In the genomic region with DNA sequence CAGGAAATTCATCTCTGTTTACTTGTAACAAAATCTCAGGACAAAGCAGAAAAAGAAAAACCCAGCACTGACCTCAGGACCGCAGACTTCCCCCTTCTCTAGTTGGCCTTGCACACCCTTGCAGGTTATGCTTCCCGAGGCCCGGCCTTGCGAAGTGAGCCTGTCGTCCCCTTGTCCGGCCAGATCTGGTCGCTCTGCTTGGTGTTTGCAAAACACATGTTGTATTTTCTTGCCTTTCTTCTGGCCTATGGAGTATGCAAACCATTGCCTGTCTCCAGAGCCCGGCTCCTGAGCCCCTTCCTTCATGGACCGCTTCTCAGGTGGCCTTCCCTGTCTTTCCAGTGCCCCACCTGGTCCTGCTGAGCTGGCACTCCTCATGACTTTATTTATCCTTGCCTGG, we compare ENCODE assay signal across 1 cellular context.
TF ChIP-seq lines count a peak whose summit lies in the region.

No MANE protein-coding gene starts in this region.

TF ChIP-seq in H1, 55 proteins besides CTCF, POLR2A, EP300 and RAD21 (continued from another document):
- TF ChIP-seq CEBPB (IDR thresholded peaks at IDR 0.05; ENCODE audit: low read depth, low read length) = no peak
- no peak for TF ChIP-seq SP1 (IDR thresholded peaks at IDR 0.05; ENCODE audit: low read depth, low read length)
- TF ChIP-seq BRCA1 (IDR thresholded peaks at IDR 0.05; ENCODE audit: low read depth, low read length) = no peak
- TF ChIP-seq CBX5 (IDR thresholded peaks at IDR 0.05; ENCODE audit: low read depth, low read length) = no peak
- no peak for TF ChIP-seq MAFK (IDR thresholded peaks at IDR 0.05; ENCODE audit: low read depth, low read length)
- no peak for TF ChIP-seq POLR2AphosphoS5 (IDR thresholded peaks at IDR 0.05; ENCODE audit: low read depth, low read length)
- no peak for TF ChIP-seq RBBP5 (IDR thresholded peaks at IDR 0.05; ENCODE audit: borderline replicate concordance, low read depth, low read length)
- no peak for TF ChIP-seq YY1 (IDR thresholded peaks at IDR 0.05; ENCODE audit: low read depth, low read length)
- no peak for TF ChIP-seq PHF8 (conservative IDR thresholded peaks at IDR 0.05; ENCODE audit: low read depth, low read length)
- no peak for TF ChIP-seq TAF7 (optimal IDR thresholded peaks at IDR 0.05; ENCODE audit: borderline replicate concordance, low read depth, low read length)
- TF ChIP-seq JUN (IDR thresholded peaks at IDR 0.05; ENCODE audit: low read depth, low read length) = no peak
- TF ChIP-seq JUND (IDR thresholded peaks at IDR 0.05; ENCODE audit: low read length) = no peak
- TF ChIP-seq RXRA (IDR thresholded peaks at IDR 0.05; ENCODE audit: insufficient read depth, low read depth, low read length) = no peak
